ENCODE assay signal across 12 cellular contexts in the genomic region with DNA sequence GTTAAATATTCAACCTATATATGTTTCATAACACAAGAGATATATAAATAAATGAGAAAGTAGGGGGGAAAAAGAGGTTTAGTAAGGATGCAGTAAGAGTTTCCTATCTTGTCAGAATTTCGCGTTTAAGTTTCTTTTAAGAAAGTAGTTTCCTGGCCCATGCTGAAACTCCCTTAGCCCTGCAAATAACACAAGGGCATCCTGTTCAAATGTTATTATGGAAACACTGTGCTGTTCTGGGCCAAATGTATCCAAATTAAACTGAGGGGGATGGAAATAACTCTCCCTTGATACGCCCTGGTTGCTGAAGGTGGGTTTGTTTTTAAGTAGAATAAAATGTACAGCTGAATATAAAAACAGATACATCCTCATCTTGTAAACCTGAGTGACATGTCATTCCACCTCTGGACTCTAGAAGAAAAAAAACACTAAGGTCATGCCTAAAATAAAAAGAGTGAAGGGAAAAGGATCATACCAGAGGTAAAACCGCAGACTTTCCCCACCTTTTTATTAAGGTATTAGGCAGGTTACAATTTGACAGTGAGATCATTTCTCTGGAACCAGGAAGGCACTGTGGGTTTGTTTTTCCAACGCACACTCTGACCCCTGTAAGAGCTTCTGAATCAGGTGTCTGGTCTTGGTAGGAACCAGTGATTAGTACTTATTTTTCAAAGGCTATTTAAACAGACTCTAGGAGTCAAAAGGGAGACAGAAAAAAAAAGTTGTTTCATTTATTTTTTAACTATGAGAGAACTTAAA. TPM values are rescaled to one million over a fixed set of nuclear protein-coding genes. Genes with fewer than 3 reads are reported as not detected.
DNase-seq lines count a peak whose midpoint lies in the region; TF ChIP-seq lines count a peak whose summit lies in the region.
"Had no signal": no experiment of that assay in that cellular context is flagged by ENCODE, and none has a peak within 500 bp of the region (broad histone marks: within the 10 kb centered on the region; RNA-seq: fewer than 3 reads in every experiment).

No MANE protein-coding gene starts in this region.

- peaks cover 0 to 63% (median 40%) of the 10 kb centered on the region in 4 donors for H3K4me1 ChIP-seq in tibial artery

- H3K36me3 Mint-ChIP-seq in activated naive CD4-positive, alpha-beta T cell treated with anti-CD3 and anti-CD28 coated beads, Interleukin-2, amount 50 U/mL, for 24 hours: peaks cover 36% of the 10 kb centered on the region
- H3K36me3 Mint-ChIP-seq in activated CD4-positive, alpha-beta memory T cell treated with anti-CD3 and anti-CD28 coated beads for 36 hours: peaks cover 46% of the 10 kb centered on the region

- no peak overlapping the region for H3K4me3 ChIP-seq in tibial artery

- CTCF ChIA-PET in activated CD4-positive, alpha-beta memory T cell treated with anti-CD3 and anti-CD28 coated beads for 36 hours (lab: Charles Lee): interaction anchor here (0.6 to 6.0 kb wide), 8 partner anchors 12 to 626 kb away, joined by 3 to 54 read pairs (median 4); partner anchors contain the start of gene BCL2

- no peaks in the 10 kb centered on the region for H3K9me3 ChIP-seq in tibial artery

- no peak for DNase-seq in activated naive CD4-positive, alpha-beta T cell treated with anti-CD3 and anti-CD28 coated beads, Interleukin-2, amount 50 U/mL, for 16 hours
- DNase-seq in activated CD4-positive, alpha-beta memory T cell treated with anti-CD3 and anti-CD28 coated beads for 36 hours: peak; percentile 29
- DNase-seq in kidney glomerular epithelial cell (lab: John Stamatoyannopoulos, UW): peak; percentile 62
- DNase-seq in tibial artery: no peak
- DNase-seq in NCI-H2171 (lab: John Stamatoyannopoulos, UW): no peak
- no peak for DNase-seq in NCI-H1417 treated with DMSO at 0.1 percent for 48 hours (lab: John Stamatoyannopoulos, UW)
- no peak for DNase-seq in GM20000 (ENCODE audit: low spot score)
- DNase-seq: activated effector memory CD4-positive, alpha-beta T cell treated with Interleukin-2 at 50 U/mL for 16 hours; H9; MM.1S; posterior cingulate gyrus had no signal

- no peaks in the 10 kb centered on the region for H3K27me3 ChIP-seq in tibial artery

- H3K27ac ChIP-seq in tibial artery: peak overlapping the region; percentile 60 to 65

- no peaks in the 10 kb centered on the region for H3K36me3 ChIP-seq in tibial artery

- TF ChIP-seq CTCF in tibial artery (IDR thresholded peaks at IDR 0.05): no peak
- TF ChIP-seq CTCF in GM20000 (IDR thresholded peaks at IDR 0.05; ENCODE audit: extremely low read depth, missing control alignments): no peak

- H3K27me3 Mint-ChIP-seq in activated naive CD4-positive, alpha-beta T cell treated with anti-CD3 and anti-CD28 coated beads, Interleukin-2, amount 50 U/mL, for 24 hours: no peaks in the 10 kb centered on the region
- H3K27me3 Mint-ChIP-seq in activated CD4-positive, alpha-beta memory T cell treated with anti-CD3 and anti-CD28 coated beads for 36 hours: no peaks in the 10 kb centered on the region

- no peaks in the 10 kb centered on the region for H3K9me3 Mint-ChIP-seq in activated naive CD4-positive, alpha-beta T cell treated with anti-CD3 and anti-CD28 coated beads, Interleukin-2, amount 50 U/mL, for 24 hours
- H3K9me3 Mint-ChIP-seq in activated CD4-positive, alpha-beta memory T cell treated with anti-CD3 and anti-CD28 coated beads for 36 hours: no peaks in the 10 kb centered on the region
- H3K9me3 Mint-ChIP-seq: H9 had no signal

- peaks cover 97% of the 10 kb centered on the region for H3K4me1 Mint-ChIP-seq in activated naive CD4-positive, alpha-beta T cell treated with anti-CD3 and anti-CD28 coated beads, Interleukin-2, amount 50 U/mL, for 24 hours
- H3K4me1 Mint-ChIP-seq in activated CD4-positive, alpha-beta memory T cell treated with anti-CD3 and anti-CD28 coated beads for 36 hours (ENCODE audit: low read depth): peaks cover 94% of the 10 kb centered on the region

- H3K4me3 Mint-ChIP-seq in activated naive CD4-positive, alpha-beta T cell treated with anti-CD3 and anti-CD28 coated beads, Interleukin-2, amount 50 U/mL, for 24 hours: peak overlapping the region; percentile 81
- H3K4me3 Mint-ChIP-seq in activated CD4-positive, alpha-beta memory T cell treated with anti-CD3 and anti-CD28 coated beads for 36 hours: peak overlapping the region; percentile 18
- H3K4me3 Mint-ChIP-seq: H9 had no signal

- H3K27ac Mint-ChIP-seq in activated naive CD4-positive, alpha-beta T cell treated with anti-CD3 and anti-CD28 coated beads, Interleukin-2, amount 50 U/mL, for 24 hours: peak overlapping the region; percentile 98
- H3K27ac Mint-ChIP-seq in activated CD4-positive, alpha-beta memory T cell treated with anti-CD3 and anti-CD28 coated beads for 36 hours: peak overlapping the region; percentile 93
- H3K27ac Mint-ChIP-seq: H9 had no signal

- intact Hi-C loops in activated CD4-positive, alpha-beta memory T cell treated with anti-CD3 and anti-CD28 coated beads for 36 hours (cut with micrococcal nuclease): loop anchor here (5.0 kb wide), 1 partner anchor 196 kb away; no protein-coding TSS in a partner anchor
- intact Hi-C loops in tibial artery (cut with DNase I; ENCODE audit: low total_unique reads): no loop called here

- POLR2A ChIA-PET in activated CD4-positive, alpha-beta memory T cell treated with anti-CD3 and anti-CD28 coated beads for 36 hours (lab: Charles Lee): interaction anchor here (0.8 to 2.2 kb wide), 4 partner anchors 12 to 148 kb away, joined by 3 to 12 read pairs (median 7); no protein-coding TSS in a partner anchor

RNA-seq across cellular contexts. Expression of gene BCL2, which starts 16.7 kb away (rescaled TPM):
- 10 to 100 TPM; 66.9 to 67.9 TPM for total RNA-seq in activated CD4-positive, alpha-beta memory T cell treated with anti-CD3 and anti-CD28 coated beads for 36 hours

Comparison
In these comparisons a context has a peak if more than half of its experiments do, and no peak if none do; other contexts are left out.
1. DNase-seq: peak in activated CD4-positive, alpha-beta memory T cell treated with anti-CD3 and anti-CD28 coated beads for 36 hours (single experiment) and kidney glomerular epithelial cell (single experiment); none in activated naive CD4-positive, alpha-beta T cell treated with anti-CD3 and anti-CD28 coated beads, Interleukin-2, amount 50 U/mL, for 16 hours (single experiment), tibial artery (0 of 2), NCI-H2171 (single experiment), NCI-H1417 treated with DMSO at 0.1 percent for 48 hours (single experiment) and GM20000 (single experiment).